Comparison of ENCODE assay signal across 30 cellular contexts in the genomic region with DNA sequence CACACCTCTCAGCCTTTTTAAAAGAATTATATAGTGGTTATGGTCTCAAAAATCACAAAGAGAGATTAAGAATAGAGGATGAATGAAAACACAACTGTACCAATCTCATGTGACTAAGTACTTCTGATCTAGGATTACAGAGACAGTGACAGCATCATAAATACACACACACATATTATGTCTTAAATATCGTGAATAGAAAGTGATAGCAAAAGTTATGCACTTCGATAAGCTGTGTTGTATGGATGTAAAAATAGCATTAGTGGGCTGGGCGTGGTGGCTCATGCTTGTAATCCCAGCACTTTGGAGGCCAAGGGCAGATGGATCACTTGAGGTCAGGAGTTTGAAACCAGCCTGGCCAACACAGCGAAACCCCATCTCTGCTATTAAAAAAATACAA. TPM values are rescaled to one million over a fixed set of nuclear protein-coding genes. Genes with fewer than 3 reads are reported as not detected.
"Had no signal": no experiment of that assay in that cellular context is flagged by ENCODE, and none has a peak within 500 bp of the region (broad histone marks: within the 10 kb centered on the region; RNA-seq: fewer than 3 reads in every experiment).

No MANE protein-coding gene starts in this region.

- H3K27me3 Mint-ChIP-seq: activated naive CD4-positive, alpha-beta T cell treated with anti-CD3 and anti-CD28 coated beads, Interleukin-2, amount 10 ng/mL, durations not matched to agents 7 days and 5 days; activated T-cell treated with anti-CD3 and anti-CD28 coated beads, Interleukin-2, amount 50 U/mL, for 24 hours; naive B cell; progenitor cell of endocrine pancreas had no signal

- H3K4me3 ChIP-seq: right lobe of liver, thoracic aorta had no signal

- H3K4me3 Mint-ChIP-seq: activated CD4-positive, alpha-beta memory T cell treated with anti-CD3 and anti-CD28 coated beads for 36 hours; activated CD4-positive, alpha-beta T cell treated with anti-CD3 and anti-CD28 coated beads, Interleukin-2, amount 10 ng/mL, durations not matched to agents 24 days and 14 days; activated naive CD4-positive, alpha-beta T cell treated with anti-CD3 and anti-CD28 coated beads, Interleukin-2, amount 10 ng/mL, durations not matched to agents 7 days and 5 days; activated naive CD8-positive, alpha-beta T cell treated with anti-CD3 and anti-CD28 coated beads, Interleukin-2, amount 10 ng/mL, durations not matched to agents 7 days and 5 days; activated T-cell treated with anti-CD3 and anti-CD28 coated beads, Interleukin-2, amount 50 U/mL, for 24 hours; mesothelial cell of epicardium; naive B cell; nephron progenitor cell had no signal

- H3K27me3 ChIP-seq: neutrophil, right lobe of liver had no signal

- H3K4me1 Mint-ChIP-seq: activated CD4-positive, alpha-beta T cell treated with anti-CD3 and anti-CD28 coated beads, Interleukin-2, amount 10 ng/mL, durations not matched to agents 24 days and 14 days; activated naive CD4-positive, alpha-beta T cell treated with anti-CD3 and anti-CD28 coated beads, Interleukin-2, amount 10 ng/mL, durations not matched to agents 7 days and 5 days; activated naive CD8-positive, alpha-beta T cell treated with anti-CD3 and anti-CD28 coated beads, Interleukin-2, amount 10 ng/mL, durations not matched to agents 7 days and 5 days; nephron progenitor cell had no signal

- ATAC-seq: right lobe of liver; stimulated activated naive CD8-positive, alpha-beta T cell treated with anti-CD3 and anti-CD28 coated beads, Interleukin-15, Interleukin-2, amounts not matched to agents 100 U/mL and 50 U/mL, for 24 hours had no signal

- H3K36me3 ChIP-seq: neutrophil, right lobe of liver, thoracic aorta, WERI-Rb-1 had no signal

- H3K9me3 ChIP-seq: neutrophil, right lobe of liver, thoracic aorta had no signal

- H3K27ac ChIP-seq: neutrophil, right lobe of liver, thoracic aorta, WERI-Rb-1 had no signal

- H3K36me3 Mint-ChIP-seq: activated CD4-positive, alpha-beta memory T cell treated with anti-CD3 and anti-CD28 coated beads for 36 hours; activated naive CD4-positive, alpha-beta T cell treated with anti-CD3 and anti-CD28 coated beads, Interleukin-2, amount 10 ng/mL, durations not matched to agents 7 days and 5 days; activated naive CD8-positive, alpha-beta T cell treated with anti-CD3 and anti-CD28 coated beads, Interleukin-2, amount 10 ng/mL, durations not matched to agents 7 days and 5 days; immature natural killer cell; mesothelial cell of epicardium; naive B cell had no signal

- DNase-seq: activated CD4-positive, alpha-beta memory T cell treated with anti-CD3 and anti-CD28 coated beads for 36 hours; activated CD4-positive, alpha-beta T cell treated with anti-CD3 and anti-CD28 coated beads, Interleukin-2, amount 10 ng/mL, durations not matched to agents 24 days and 14 days; activated CD8-positive, alpha-beta memory T cell treated with anti-CD3 and anti-CD28 coated beads, Interleukin-2, amount 50 U/mL, for 48 hours; activated gamma-delta T cell; activated naive CD4-positive, alpha-beta T cell treated with anti-CD3 and anti-CD28 coated beads, Interleukin-2, amount 10 ng/mL, durations not matched to agents 7 days and 5 days; activated naive CD8-positive, alpha-beta T cell treated with anti-CD3 and anti-CD28 coated beads, Interleukin-2, amount 10 ng/mL, durations not matched to agents 7 days and 5 days; activated T-cell treated with anti-CD3 and anti-CD28 coated beads, Interleukin-2, amount 50 U/mL, for 24 hours; caudate nucleus; head of caudate nucleus; hippocampal formation; immature natural killer cell; kidney; naive B cell; nephron progenitor cell; right lobe of liver; stimulated activated CD4-positive, alpha-beta T cell treated with anti-CD3 and anti-CD28 coated beads, Interleukin-2, amount 100 ng/mL, for 48 hours; stimulated activated naive CD8-positive, alpha-beta T cell treated with anti-CD3 and anti-CD28 coated beads, Interleukin-15, Interleukin-2, amounts not matched to agents 100 U/mL and 50 U/mL, for 24 hours; trophoblast cell; WERI-Rb-1 had no signal

- H3K27ac Mint-ChIP-seq: activated CD4-positive, alpha-beta memory T cell treated with anti-CD3 and anti-CD28 coated beads for 36 hours; activated CD4-positive, alpha-beta T cell treated with anti-CD3 and anti-CD28 coated beads, Interleukin-2, amount 10 ng/mL, durations not matched to agents 24 days and 14 days; activated naive CD4-positive, alpha-beta T cell treated with anti-CD3 and anti-CD28 coated beads, Interleukin-2, amount 10 ng/mL, durations not matched to agents 7 days and 5 days; activated naive CD8-positive, alpha-beta T cell treated with anti-CD3 and anti-CD28 coated beads, Interleukin-2, amount 10 ng/mL, durations not matched to agents 7 days and 5 days; activated T-cell treated with anti-CD3 and anti-CD28 coated beads, Interleukin-2, amount 50 U/mL, for 24 hours; mesothelial cell of epicardium; naive B cell; nephron progenitor cell; progenitor cell of endocrine pancreas had no signal

- H3K9me3 Mint-ChIP-seq: activated CD4-positive, alpha-beta memory T cell treated with anti-CD3 and anti-CD28 coated beads for 36 hours; activated CD4-positive, alpha-beta T cell treated with anti-CD3 and anti-CD28 coated beads, Interleukin-2, amount 10 ng/mL, durations not matched to agents 24 days and 14 days; activated naive CD4-positive, alpha-beta T cell treated with anti-CD3 and anti-CD28 coated beads, Interleukin-2, amount 10 ng/mL, durations not matched to agents 7 days and 5 days; activated naive CD8-positive, alpha-beta T cell treated with anti-CD3 and anti-CD28 coated beads, Interleukin-2, amount 10 ng/mL, durations not matched to agents 7 days and 5 days; activated T-cell treated with anti-CD3 and anti-CD28 coated beads, Interleukin-2, amount 50 U/mL, for 24 hours; immature natural killer cell; mesothelial cell of epicardium; naive B cell; nephron progenitor cell had no signal

- H3K4me1 ChIP-seq: right lobe of liver had no signal

RNA-seq across cellular contexts. Expression of a gene that starts 25.0 kb away (rescaled TPM):
- total RNA-seq: activated CD4-positive, alpha-beta memory T cell treated with anti-CD3 and anti-CD28 coated beads for 36 hours; activated CD4-positive, alpha-beta T cell treated with anti-CD3 and anti-CD28 coated beads, Interleukin-2, amount 10 ng/mL, durations not matched to agents 24 days and 14 days; activated naive CD8-positive, alpha-beta T cell treated with anti-CD3 and anti-CD28 coated beads, Interleukin-2, amount 10 ng/mL, durations not matched to agents 7 days and 5 days; astrocyte; endothelial cell of umbilical vein; fibroblast of lung; fibroblast of villous mesenchyme; kidney; lower leg skin; mesothelial cell of epicardium; osteocyte; progenitor cell of endocrine pancreas; renal cortical epithelial cell; thoracic aorta had no signal
